1 cellular context compared by ENCODE assay signal in the genomic region with DNA sequence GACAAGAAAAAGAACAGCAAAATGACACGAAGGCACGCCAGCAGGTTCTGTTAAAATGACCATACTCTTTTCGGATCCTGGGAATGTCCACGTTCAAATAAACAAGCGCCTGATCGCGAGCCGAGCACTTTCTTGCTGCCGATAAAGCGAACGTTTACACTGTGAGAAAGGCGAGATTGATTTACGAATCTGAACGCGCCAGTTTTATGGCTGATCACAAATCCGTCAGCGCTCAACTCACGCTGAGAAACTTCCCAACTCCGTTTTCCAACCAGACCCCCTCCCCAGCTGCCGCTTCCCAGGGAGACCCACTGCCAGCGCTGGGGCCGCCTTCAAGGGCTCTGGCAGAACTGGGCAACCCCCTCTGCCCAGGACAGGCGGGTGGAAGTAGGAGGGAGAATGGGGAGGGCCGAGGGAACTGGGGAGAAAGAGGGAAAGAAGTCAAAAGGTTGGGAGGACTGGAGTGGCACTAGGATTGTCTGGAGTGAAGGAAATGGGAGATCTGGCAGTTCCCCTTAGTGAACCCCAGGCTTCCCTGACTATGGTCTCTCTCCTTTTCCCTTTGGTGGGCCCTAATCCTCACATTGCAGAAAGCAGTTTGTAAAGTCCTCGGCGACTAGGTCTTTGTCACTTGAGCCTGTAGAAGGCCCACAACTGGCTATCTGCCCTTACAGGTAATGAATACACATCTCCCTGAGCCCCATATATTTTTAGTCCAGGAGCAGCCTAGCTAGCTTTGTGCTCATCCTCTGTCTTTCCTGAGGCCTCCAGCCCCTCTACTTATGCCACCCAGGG.
A peak's percentile ranks its signal among the peaks of the same experiment; 100 is the strongest.
TF ChIP-seq lines count a peak whose summit lies in the region.

No MANE protein-coding gene starts in this region.

TF ChIP-seq in HEK293, 187 proteins besides CTCF, POLR2A, EP300 and RAD21 (continued from another document):
- TF ChIP-seq, protein P1, sequence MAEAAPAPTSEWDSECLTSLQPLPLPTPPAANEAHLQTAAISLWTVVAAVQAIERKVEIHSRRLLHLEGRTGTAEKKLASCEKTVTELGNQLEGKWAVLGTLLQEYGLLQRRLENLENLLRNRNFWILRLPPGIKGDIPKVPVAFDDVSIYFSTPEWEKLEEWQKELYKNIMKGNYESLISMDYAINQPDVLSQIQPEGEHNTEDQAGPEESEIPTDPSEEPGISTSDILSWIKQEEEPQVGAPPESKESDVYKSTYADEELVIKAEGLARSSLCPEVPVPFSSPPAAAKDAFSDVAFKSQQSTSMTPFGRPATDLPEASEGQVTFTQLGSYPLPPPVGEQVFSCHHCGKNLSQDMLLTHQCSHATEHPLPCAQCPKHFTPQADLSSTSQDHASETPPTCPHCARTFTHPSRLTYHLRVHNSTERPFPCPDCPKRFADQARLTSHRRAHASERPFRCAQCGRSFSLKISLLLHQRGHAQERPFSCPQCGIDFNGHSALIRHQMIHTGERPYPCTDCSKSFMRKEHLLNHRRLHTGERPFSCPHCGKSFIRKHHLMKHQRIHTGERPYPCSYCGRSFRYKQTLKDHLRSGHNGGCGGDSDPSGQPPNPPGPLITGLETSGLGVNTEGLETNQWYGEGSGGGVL (tag by site-specific recombination; IDR thresholded peaks at IDR 0.05) = peak; percentile 91
- peak; percentile 84 for TF ChIP-seq GLIS1 (tag by site-specific recombination; IDR thresholded peaks at IDR 0.05)
- no peak for TF ChIP-seq ZNF473 (tag by site-specific recombination; IDR thresholded peaks at IDR 0.05)
- TF ChIP-seq, protein P2, sequence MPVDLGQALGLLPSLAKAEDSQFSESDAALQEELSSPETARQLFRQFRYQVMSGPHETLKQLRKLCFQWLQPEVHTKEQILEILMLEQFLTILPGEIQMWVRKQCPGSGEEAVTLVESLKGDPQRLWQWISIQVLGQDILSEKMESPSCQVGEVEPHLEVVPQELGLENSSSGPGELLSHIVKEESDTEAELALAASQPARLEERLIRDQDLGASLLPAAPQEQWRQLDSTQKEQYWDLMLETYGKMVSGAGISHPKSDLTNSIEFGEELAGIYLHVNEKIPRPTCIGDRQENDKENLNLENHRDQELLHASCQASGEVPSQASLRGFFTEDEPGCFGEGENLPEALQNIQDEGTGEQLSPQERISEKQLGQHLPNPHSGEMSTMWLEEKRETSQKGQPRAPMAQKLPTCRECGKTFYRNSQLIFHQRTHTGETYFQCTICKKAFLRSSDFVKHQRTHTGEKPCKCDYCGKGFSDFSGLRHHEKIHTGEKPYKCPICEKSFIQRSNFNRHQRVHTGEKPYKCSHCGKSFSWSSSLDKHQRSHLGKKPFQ (tag by site-specific recombination; IDR thresholded peaks at IDR 0.05) = peak; percentile 83
- TF ChIP-seq, protein P3, sequence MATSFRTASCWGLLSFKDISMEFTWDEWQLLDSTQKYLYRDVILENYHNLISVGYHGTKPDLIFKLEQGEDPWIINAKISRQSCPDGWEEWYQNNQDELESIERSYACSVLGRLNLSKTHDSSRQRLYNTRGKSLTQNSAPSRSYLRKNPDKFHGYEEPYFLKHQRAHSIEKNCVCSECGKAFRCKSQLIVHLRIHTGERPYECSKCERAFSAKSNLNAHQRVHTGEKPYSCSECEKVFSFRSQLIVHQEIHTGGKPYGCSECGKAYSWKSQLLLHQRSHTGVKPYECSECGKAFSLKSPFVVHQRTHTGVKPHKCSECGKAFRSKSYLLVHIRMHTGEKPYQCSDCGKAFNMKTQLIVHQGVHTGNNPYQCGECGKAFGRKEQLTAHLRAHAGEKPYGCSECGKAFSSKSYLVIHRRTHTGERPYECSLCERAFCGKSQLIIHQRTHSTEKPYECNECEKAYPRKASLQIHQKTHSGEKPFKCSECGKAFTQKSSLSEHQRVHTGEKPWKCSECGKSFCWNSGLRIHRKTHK (tag by site-specific recombination; IDR thresholded peaks at IDR 0.05) = no peak
- no peak for TF ChIP-seq EGR2 (tag by site-specific recombination; IDR thresholded peaks at IDR 0.05; ENCODE audit: low read depth)
- no peak for TF ChIP-seq ZNF610 (tag by site-specific recombination; IDR thresholded peaks at IDR 0.05; ENCODE audit: borderline replicate concordance)
- TF ChIP-seq, protein P4, sequence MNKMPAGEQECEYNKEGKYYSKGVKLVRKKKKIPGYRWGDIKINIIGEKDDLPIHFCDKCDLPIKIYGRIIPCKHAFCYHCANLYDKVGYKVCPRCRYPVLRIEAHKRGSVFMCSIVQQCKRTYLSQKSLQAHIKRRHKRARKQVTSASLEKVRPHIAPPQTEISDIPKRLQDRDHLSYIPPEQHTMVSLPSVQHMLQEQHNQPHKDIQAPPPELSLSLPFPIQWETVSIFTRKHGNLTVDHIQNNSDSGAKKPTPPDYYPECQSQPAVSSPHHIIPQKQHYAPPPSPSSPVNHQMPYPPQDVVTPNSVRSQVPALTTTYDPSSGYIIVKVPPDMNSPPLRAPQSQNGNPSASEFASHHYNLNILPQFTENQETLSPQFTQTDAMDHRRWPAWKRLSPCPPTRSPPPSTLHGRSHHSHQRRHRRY (tag by site-specific recombination; IDR thresholded peaks at IDR 0.05) = 0 out of 2 replicates have a peak, but pooled peaks have one; percentile 73
- 0 out of 2 replicates have a peak, but pooled peaks have one; percentile 55 for TF ChIP-seq ZNF501 (tag by site-specific recombination; IDR thresholded peaks at IDR 0.05)
- TF ChIP-seq ZBTB17 (tag by site-specific recombination; IDR thresholded peaks at IDR 0.05) = peak; percentile 96
- 0 out of 2 replicates have a peak, but pooled peaks have one; percentile 28 for TF ChIP-seq TRIM28 (IDR thresholded peaks at IDR 0.05; ENCODE audit: borderline replicate concordance, low read length)
- TF ChIP-seq ZNF768 (tag by site-specific recombination; IDR thresholded peaks at IDR 0.05) = no peak
- no peak for TF ChIP-seq ZNF302 (tag by site-specific recombination; IDR thresholded peaks at IDR 0.05; ENCODE audit: low read depth)
- TF ChIP-seq, protein P5, sequence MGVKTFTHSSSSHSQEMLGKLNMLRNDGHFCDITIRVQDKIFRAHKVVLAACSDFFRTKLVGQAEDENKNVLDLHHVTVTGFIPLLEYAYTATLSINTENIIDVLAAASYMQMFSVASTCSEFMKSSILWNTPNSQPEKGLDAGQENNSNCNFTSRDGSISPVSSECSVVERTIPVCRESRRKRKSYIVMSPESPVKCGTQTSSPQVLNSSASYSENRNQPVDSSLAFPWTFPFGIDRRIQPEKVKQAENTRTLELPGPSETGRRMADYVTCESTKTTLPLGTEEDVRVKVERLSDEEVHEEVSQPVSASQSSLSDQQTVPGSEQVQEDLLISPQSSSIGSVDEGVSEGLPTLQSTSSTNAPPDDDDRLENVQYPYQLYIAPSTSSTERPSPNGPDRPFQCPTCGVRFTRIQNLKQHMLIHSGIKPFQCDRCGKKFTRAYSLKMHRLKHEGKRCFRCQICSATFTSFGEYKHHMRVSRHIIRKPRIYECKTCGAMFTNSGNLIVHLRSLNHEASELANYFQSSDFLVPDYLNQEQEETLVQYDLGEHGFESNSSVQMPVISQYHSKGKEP (tag by site-specific recombination; IDR thresholded peaks at IDR 0.05) = peak; percentile 38; the same call in 1 of the 2 replicates
- TF ChIP-seq, protein P6, sequence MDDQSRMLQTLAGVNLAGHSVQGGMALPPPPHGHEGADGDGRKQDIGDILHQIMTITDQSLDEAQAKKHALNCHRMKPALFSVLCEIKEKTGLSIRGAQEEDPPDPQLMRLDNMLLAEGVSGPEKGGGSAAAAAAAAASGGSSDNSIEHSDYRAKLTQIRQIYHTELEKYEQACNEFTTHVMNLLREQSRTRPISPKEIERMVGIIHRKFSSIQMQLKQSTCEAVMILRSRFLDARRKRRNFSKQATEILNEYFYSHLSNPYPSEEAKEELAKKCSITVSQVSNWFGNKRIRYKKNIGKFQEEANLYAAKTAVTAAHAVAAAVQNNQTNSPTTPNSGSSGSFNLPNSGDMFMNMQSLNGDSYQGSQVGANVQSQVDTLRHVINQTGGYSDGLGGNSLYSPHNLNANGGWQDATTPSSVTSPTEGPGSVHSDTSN (CRISPR knock-in tag; IDR thresholded peaks at IDR 0.05) = no peak
TF ChIP-seq in HEK293: peak in this region for 58.
